3 cellular contexts compared by ENCODE assay signal in genomic region chr20:37941332-37941731, GRCh38.
TF ChIP-seq lines count a peak whose summit lies in the region.

No MANE protein-coding gene starts in this region.

TF ChIP-seq in HCT116, 20 proteins besides CTCF, POLR2A, EP300 and RAD21:
- TF ChIP-seq CBX3 (IDR thresholded peaks at IDR 0.05; ENCODE audit: low read depth): no peak
- no peak for TF ChIP-seq SRF (IDR thresholded peaks at IDR 0.05; ENCODE audit: low read depth)
- TF ChIP-seq FOSL1 (IDR thresholded peaks at IDR 0.05; ENCODE audit: low read depth): no peak
- TF ChIP-seq, protein P1, sequence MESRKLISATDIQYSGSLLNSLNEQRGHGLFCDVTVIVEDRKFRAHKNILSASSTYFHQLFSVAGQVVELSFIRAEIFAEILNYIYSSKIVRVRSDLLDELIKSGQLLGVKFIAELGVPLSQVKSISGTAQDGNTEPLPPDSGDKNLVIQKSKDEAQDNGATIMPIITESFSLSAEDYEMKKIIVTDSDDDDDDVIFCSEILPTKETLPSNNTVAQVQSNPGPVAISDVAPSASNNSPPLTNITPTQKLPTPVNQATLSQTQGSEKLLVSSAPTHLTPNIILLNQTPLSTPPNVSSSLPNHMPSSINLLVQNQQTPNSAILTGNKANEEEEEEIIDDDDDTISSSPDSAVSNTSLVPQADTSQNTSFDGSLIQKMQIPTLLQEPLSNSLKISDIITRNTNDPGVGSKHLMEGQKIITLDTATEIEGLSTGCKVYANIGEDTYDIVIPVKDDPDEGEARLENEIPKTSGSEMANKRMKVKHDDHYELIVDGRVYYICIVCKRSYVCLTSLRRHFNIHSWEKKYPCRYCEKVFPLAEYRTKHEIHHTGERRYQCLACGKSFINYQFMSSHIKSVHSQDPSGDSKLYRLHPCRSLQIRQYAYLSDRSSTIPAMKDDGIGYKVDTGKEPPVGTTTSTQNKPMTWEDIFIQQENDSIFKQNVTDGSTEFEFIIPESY (IDR thresholded peaks at IDR 0.05; ENCODE audit: extremely low read depth, insufficient replicate concordance, low read length): no peak
- no peak for TF ChIP-seq ELF1 (IDR thresholded peaks at IDR 0.05; ENCODE audit: borderline replicate concordance, low read depth)
- TF ChIP-seq, protein P2, sequence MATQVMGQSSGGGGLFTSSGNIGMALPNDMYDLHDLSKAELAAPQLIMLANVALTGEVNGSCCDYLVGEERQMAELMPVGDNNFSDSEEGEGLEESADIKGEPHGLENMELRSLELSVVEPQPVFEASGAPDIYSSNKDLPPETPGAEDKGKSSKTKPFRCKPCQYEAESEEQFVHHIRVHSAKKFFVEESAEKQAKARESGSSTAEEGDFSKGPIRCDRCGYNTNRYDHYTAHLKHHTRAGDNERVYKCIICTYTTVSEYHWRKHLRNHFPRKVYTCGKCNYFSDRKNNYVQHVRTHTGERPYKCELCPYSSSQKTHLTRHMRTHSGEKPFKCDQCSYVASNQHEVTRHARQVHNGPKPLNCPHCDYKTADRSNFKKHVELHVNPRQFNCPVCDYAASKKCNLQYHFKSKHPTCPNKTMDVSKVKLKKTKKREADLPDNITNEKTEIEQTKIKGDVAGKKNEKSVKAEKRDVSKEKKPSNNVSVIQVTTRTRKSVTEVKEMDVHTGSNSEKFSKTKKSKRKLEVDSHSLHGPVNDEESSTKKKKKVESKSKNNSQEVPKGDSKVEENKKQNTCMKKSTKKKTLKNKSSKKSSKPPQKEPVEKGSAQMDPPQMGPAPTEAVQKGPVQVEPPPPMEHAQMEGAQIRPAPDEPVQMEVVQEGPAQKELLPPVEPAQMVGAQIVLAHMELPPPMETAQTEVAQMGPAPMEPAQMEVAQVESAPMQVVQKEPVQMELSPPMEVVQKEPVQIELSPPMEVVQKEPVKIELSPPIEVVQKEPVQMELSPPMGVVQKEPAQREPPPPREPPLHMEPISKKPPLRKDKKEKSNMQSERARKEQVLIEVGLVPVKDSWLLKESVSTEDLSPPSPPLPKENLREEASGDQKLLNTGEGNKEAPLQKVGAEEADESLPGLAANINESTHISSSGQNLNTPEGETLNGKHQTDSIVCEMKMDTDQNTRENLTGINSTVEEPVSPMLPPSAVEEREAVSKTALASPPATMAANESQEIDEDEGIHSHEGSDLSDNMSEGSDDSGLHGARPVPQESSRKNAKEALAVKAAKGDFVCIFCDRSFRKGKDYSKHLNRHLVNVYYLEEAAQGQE (IDR thresholded peaks at IDR 0.05; ENCODE audit: low read depth): no peak
- TF ChIP-seq ZNF274 (IDR thresholded peaks at IDR 0.05; ENCODE audit: low read depth, low read length): no peak
- no peak for TF ChIP-seq ZFX (IDR thresholded peaks at IDR 0.05)
- no peak for TF ChIP-seq SP1 (IDR thresholded peaks at IDR 0.05; ENCODE audit: low read depth)
- no peak for TF ChIP-seq POLR2AphosphoS5 (IDR thresholded peaks at IDR 0.05; ENCODE audit: low read depth, low read length)
- no peak for TF ChIP-seq EZH2 (IDR thresholded peaks at IDR 0.05)
- TF ChIP-seq CEBPB (IDR thresholded peaks at IDR 0.05; ENCODE audit: low read depth): no peak
- TF ChIP-seq, protein P3, sequence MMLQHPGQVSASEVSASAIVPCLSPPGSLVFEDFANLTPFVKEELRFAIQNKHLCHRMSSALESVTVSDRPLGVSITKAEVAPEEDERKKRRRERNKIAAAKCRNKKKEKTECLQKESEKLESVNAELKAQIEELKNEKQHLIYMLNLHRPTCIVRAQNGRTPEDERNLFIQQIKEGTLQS (IDR thresholded peaks at IDR 0.05): no peak
- TF ChIP-seq EGR1 (IDR thresholded peaks at IDR 0.05; ENCODE audit: low read depth): no peak
- TF ChIP-seq YY1 (IDR thresholded peaks at IDR 0.05; ENCODE audit: extremely low read depth, insufficient replicate concordance, low read depth, low read length): no peak
- TF ChIP-seq TCF7L2 (IDR thresholded peaks at IDR 0.05; ENCODE audit: borderline replicate concordance, extremely low read depth, insufficient read depth, insufficient read length): no peak
- no peak for TF ChIP-seq JUND (IDR thresholded peaks at IDR 0.05)
- no peak for TF ChIP-seq EZH2phosphoT487 (IDR thresholded peaks at IDR 0.05; ENCODE audit: borderline replicate concordance)
- TF ChIP-seq SIN3A (IDR thresholded peaks at IDR 0.05; ENCODE audit: low read depth): no peak

TF ChIP-seq in WTC11, 78 proteins besides CTCF, POLR2A, EP300 and RAD21:
- TF ChIP-seq ZNF423 (CRISPR knock-in tag; IDR thresholded peaks at IDR 0.05) (peak; percentile 96), JUN (CRISPR knock-in tag; IDR thresholded peaks at IDR 0.05) (no peak)

TF ChIP-seq in HepG2, 621 proteins besides CTCF, POLR2A, EP300 and RAD21 (continues in another document):
- TF ChIP-seq SOX6 (IDR thresholded peaks at IDR 0.05): no peak
- no peak for TF ChIP-seq SOX6 (CRISPR knock-in tag; IDR thresholded peaks at IDR 0.05)
- TF ChIP-seq, protein P4, sequence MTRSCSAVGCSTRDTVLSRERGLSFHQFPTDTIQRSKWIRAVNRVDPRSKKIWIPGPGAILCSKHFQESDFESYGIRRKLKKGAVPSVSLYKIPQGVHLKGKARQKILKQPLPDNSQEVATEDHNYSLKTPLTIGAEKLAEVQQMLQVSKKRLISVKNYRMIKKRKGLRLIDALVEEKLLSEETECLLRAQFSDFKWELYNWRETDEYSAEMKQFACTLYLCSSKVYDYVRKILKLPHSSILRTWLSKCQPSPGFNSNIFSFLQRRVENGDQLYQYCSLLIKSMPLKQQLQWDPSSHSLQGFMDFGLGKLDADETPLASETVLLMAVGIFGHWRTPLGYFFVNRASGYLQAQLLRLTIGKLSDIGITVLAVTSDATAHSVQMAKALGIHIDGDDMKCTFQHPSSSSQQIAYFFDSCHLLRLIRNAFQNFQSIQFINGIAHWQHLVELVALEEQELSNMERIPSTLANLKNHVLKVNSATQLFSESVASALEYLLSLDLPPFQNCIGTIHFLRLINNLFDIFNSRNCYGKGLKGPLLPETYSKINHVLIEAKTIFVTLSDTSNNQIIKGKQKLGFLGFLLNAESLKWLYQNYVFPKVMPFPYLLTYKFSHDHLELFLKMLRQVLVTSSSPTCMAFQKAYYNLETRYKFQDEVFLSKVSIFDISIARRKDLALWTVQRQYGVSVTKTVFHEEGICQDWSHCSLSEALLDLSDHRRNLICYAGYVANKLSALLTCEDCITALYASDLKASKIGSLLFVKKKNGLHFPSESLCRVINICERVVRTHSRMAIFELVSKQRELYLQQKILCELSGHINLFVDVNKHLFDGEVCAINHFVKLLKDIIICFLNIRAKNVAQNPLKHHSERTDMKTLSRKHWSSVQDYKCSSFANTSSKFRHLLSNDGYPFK (CRISPR knock-in tag; IDR thresholded peaks at IDR 0.05; ENCODE audit: borderline replicate concordance): no peak
- TF ChIP-seq IRF2 (CRISPR knock-in tag; IDR thresholded peaks at IDR 0.05): peak; percentile 51; the same call in 1 of the 2 replicates
- no peak for TF ChIP-seq NFE2L2 (IDR thresholded peaks at IDR 0.05; ENCODE audit: low read length)
- TF ChIP-seq REXO4 (CRISPR knock-in tag; IDR thresholded peaks at IDR 0.05; ENCODE audit: borderline replicate concordance): no peak
- peak; percentile 90 for TF ChIP-seq ZSCAN25 (CRISPR knock-in tag; IDR thresholded peaks at IDR 0.05)
- TF ChIP-seq LCORL (IDR thresholded peaks at IDR 0.05): no peak
- TF ChIP-seq LCORL (CRISPR knock-in tag; IDR thresholded peaks at IDR 0.05): no peak
- no peak for TF ChIP-seq ZFP90 (CRISPR knock-in tag; IDR thresholded peaks at IDR 0.05; ENCODE audit: borderline replicate concordance)
- no peak for TF ChIP-seq GPN1 (CRISPR knock-in tag; IDR thresholded peaks at IDR 0.05; ENCODE audit: borderline replicate concordance)
- peak; percentile 80; the same call in 1 of the 2 replicates for TF ChIP-seq ZNF362 (CRISPR knock-in tag; IDR thresholded peaks at IDR 0.05; ENCODE audit: borderline replicate concordance)
- TF ChIP-seq, protein P5, sequence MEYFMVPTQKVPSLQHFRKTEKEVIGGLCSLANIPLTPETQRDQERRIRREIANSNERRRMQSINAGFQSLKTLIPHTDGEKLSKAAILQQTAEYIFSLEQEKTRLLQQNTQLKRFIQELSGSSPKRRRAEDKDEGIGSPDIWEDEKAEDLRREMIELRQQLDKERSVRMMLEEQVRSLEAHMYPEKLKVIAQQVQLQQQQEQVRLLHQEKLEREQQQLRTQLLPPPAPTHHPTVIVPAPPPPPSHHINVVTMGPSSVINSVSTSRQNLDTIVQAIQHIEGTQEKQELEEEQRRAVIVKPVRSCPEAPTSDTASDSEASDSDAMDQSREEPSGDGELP (IDR thresholded peaks at IDR 0.05; ENCODE audit: borderline replicate concordance, low read depth): peak; percentile 38; the same call in 1 of the 2 replicates
- peak; percentile 74 for TF ChIP-seq ZBTB7A (CRISPR knock-in tag; IDR thresholded peaks at IDR 0.05)
- no peak for TF ChIP-seq ZNF44 (CRISPR knock-in tag; IDR thresholded peaks at IDR 0.05)
- TF ChIP-seq ZFP62 (CRISPR knock-in tag; IDR thresholded peaks at IDR 0.05): no peak
- peak; percentile 76; the same call in 1 of the 2 replicates for TF ChIP-seq ZNF768 (CRISPR knock-in tag; IDR thresholded peaks at IDR 0.05)
- no peak for TF ChIP-seq SCMH1 (CRISPR knock-in tag; IDR thresholded peaks at IDR 0.05; ENCODE audit: borderline replicate concordance)
- TF ChIP-seq ZNF629 (CRISPR knock-in tag; conservative IDR thresholded peaks at IDR 0.05): no peak
- TF ChIP-seq ZNF512B (CRISPR knock-in tag; IDR thresholded peaks at IDR 0.05; ENCODE audit: borderline replicate concordance): no peak
- no peak for TF ChIP-seq NFRKB (IDR thresholded peaks at IDR 0.05)
- TF ChIP-seq TBX3 (IDR thresholded peaks at IDR 0.05; ENCODE audit: borderline replicate concordance): no peak
- TF ChIP-seq ZNF329 (CRISPR knock-in tag; IDR thresholded peaks at IDR 0.05; ENCODE audit: low read depth): no peak; the same call in 1 of the 2 replicates
- TF ChIP-seq ZNF251 (CRISPR knock-in tag; IDR thresholded peaks at IDR 0.05): no peak
- TF ChIP-seq, protein P6, sequence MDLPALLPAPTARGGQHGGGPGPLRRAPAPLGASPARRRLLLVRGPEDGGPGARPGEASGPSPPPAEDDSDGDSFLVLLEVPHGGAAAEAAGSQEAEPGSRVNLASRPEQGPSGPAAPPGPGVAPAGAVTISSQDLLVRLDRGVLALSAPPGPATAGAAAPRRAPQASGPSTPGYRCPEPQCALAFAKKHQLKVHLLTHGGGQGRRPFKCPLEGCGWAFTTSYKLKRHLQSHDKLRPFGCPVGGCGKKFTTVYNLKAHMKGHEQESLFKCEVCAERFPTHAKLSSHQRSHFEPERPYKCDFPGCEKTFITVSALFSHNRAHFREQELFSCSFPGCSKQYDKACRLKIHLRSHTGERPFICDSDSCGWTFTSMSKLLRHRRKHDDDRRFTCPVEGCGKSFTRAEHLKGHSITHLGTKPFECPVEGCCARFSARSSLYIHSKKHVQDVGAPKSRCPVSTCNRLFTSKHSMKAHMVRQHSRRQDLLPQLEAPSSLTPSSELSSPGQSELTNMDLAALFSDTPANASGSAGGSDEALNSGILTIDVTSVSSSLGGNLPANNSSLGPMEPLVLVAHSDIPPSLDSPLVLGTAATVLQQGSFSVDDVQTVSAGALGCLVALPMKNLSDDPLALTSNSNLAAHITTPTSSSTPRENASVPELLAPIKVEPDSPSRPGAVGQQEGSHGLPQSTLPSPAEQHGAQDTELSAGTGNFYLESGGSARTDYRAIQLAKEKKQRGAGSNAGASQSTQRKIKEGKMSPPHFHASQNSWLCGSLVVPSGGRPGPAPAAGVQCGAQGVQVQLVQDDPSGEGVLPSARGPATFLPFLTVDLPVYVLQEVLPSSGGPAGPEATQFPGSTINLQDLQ (CRISPR knock-in tag; IDR thresholded peaks at IDR 0.05): no peak
- TF ChIP-seq MAF1 (CRISPR knock-in tag; IDR thresholded peaks at IDR 0.05; ENCODE audit: borderline replicate concordance): no peak
- TF ChIP-seq ATRX (CRISPR knock-in tag; IDR thresholded peaks at IDR 0.05; ENCODE audit: borderline replicate concordance): no peak
- no peak for TF ChIP-seq PPARG (CRISPR knock-in tag; conservative IDR thresholded peaks at IDR 0.05)
- peak in 1 of 2 experiments; percentile 45; a peak in 1 of 4 replicates for TF ChIP-seq HMGXB4 (CRISPR knock-in tag; IDR thresholded peaks at IDR 0.05; ENCODE audit: borderline replicate concordance in 1 of 2, low read depth in 1 of 2)
- no peak for TF ChIP-seq CEBPB (IDR thresholded peaks at IDR 0.05; ENCODE audit: borderline replicate concordance, low read depth, low read length)
